In the genomic region with DNA sequence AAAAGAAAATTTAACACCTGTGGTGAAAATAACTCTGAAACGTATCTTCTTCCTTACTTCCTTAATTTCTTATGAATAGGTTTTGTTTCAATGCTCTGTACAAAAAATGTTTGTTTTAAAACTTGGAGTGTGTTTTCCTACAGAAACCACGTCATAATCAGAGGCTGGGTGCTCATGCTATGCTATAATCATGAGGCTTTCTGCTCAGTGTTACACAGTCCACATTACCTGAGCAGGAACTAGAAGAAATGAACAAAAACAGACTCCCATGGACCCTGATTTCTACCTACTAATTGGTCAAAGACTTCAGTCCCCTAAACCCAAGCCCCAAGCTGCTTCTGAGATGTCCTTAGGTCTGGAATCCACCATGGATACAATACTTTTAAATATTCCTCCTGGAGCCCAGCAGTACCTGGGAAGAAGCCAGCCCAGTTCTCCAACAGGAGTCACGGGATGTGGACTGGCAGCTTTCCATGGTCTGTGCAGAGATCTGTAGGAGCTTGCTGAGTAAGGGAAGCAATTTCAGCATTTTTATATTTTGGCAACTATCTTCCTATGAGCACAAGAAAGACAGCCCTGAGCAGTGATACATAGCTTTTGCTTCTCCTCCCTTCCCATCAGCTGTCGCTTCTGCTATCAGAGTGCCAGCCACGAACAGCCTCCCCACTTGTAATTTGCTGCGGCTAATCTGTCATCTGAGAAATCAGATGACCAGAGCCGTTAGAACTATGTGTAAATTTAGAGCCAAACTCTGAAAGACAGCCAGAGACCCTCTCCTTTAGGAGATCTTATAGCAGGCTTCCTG, we compare ENCODE assay signal across 15 cellular contexts.
A peak's percentile ranks its signal among the peaks of the same experiment; 100 is the strongest.
DNase-seq lines count a peak whose midpoint lies in the region; ATAC-seq, FAIRE-seq and TF ChIP-seq lines count a peak whose summit lies in the region.
"Had no signal": no experiment of that assay in that cellular context is flagged by ENCODE, and none has a peak within 500 bp of the region (broad histone marks: within the 10 kb centered on the region; RNA-seq: fewer than 3 reads in every experiment).

No MANE protein-coding gene starts in this region.

- H3K9me3 ChIP-seq in kidney (ENCODE audit: control insufficient read depth in 1 of 2, low read length in 2 of 2) = no peaks in the 10 kb centered on the region
- H3K9me3 ChIP-seq: SJCRH30 had no signal

- TF ChIP-seq CTCF in astrocyte of the spinal cord (IDR thresholded peaks at IDR 0.05; ENCODE audit: low read depth, low read length) (no peak), kidney (IDR thresholded peaks at IDR 0.05; ENCODE audit: borderline replicate concordance, extremely low read depth, insufficient read depth) (no peak)

- in situ Hi-C loops in astrocyte of the spinal cord (cut with HindIII; ENCODE audit: low sequenced_read_pairs) = no loop called here

- no peak overlapping the region for H3K4me3 ChIP-seq in astrocyte of the spinal cord (ENCODE audit: low read depth, low read length)
- H3K4me3 ChIP-seq in kidney (ENCODE audit: low read length in 2 of 2) = no peak overlapping the region
- H3K4me3 ChIP-seq: SJCRH30 had no signal

- FAIRE-seq in kidney (lab: Jason Lieb, UNC) = no peak

- DNase-seq in NCI-H1092 (lab: John Stamatoyannopoulos, UW) (peak; percentile 35), astrocyte of the spinal cord (ENCODE audit: low read depth, low spot score) (peak; percentile 3), kidney (peak; percentile 70), sciatic nerve (ENCODE audit: low spot score) (peak; percentile 58), UCSD-AML1 (lab: John Stamatoyannopoulos, UW; ENCODE audit: unreplicated experiment) (no peak), islet precursor cell (no peak), NCI-H345 treated with DMSO at 0.1 percent for 48 hours (lab: John Stamatoyannopoulos, UW; ENCODE audit: unreplicated experiment) (no peak)
- DNase-seq: activated CD4-positive, alpha-beta memory T cell treated with anti-CD3 and anti-CD28 coated beads, Interleukin-2, amount 10 ng/mL, durations not matched to agents 7 days and 5 days; DMS79 treated with DMSO at 0.1 percent for 48 hours; NCI-H1930; SJCRH30 had no signal

- no peak for ATAC-seq in sciatic nerve
- ATAC-seq in GM21528 (IDR thresholded peaks at IDR 0.05; ENCODE audit: low FRiP score, unreplicated experiment) = no peak
- ATAC-seq: HCT116 had no signal

- H3K4me1 ChIP-seq in kidney (ENCODE audit: control insufficient read depth in 1 of 2, insufficient read depth in 1 of 2, low read depth in 1 of 2, low read length in 2 of 2) = peaks cover 8 to 13% of the 10 kb centered on the region in 2 donors
- H3K4me1 ChIP-seq: SJCRH30 had no signal

- peak overlapping the region in 1 of 2 donors; percentile 46 for H3K9ac ChIP-seq in kidney (ENCODE audit: low read length in 2 of 2)
- H3K9ac ChIP-seq: KMS-11 had no signal

- peak overlapping the region in 1 of 2 donors; percentile 54 for H3K27ac ChIP-seq in kidney (ENCODE audit: low read depth in 2 of 2, low read length in 2 of 2)
- H3K27ac ChIP-seq: HL-60, KMS-11, SJCRH30 had no signal

- peaks cover 16 to 17% of the 10 kb centered on the region in 2 donors for H3K36me3 ChIP-seq in kidney (ENCODE audit: control insufficient read depth in 1 of 2, insufficient read depth in 2 of 2, low read length in 2 of 2)
- H3K36me3 ChIP-seq: SJCRH30 had no signal

- intact Hi-C loops in kidney (cut with DNase I) = no loop called here
- intact Hi-C loops in sciatic nerve (cut with DNase I) = no loop called here

Comparison
In these comparisons a context has a peak if more than half of its experiments do, and no peak if none do; other contexts are left out.
1. DNase-seq: peak in NCI-H1092 (single experiment), astrocyte of the spinal cord (single experiment), kidney (single experiment) and sciatic nerve (single experiment); none in UCSD-AML1 (single experiment), islet precursor cell (single experiment) and NCI-H345 treated with DMSO at 0.1 percent for 48 hours (single experiment).